In the genomic region with DNA sequence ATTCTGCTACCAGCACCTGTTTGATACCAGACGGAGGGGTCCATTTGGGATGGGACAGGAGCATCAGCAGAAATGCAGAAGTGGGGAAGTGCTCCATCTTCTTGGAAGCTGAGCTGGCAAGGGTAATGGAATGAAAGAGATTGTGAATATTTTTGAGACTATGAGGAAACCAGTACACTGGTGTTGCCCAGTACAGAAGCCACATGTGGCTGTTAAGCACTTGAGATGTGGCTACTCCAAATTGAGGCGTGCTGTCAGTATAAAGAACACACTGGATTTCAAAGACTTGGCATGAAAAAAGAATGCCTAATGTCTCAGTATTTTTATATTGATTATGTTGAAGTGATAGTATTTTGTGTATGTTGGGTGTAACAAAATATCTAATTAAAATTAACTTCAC, we compare ENCODE assay signal across 22 cellular contexts.
"Had no signal": no experiment of that assay in that cellular context is flagged by ENCODE, and none has a peak within 500 bp of the region (broad histone marks: within the 10 kb centered on the region; RNA-seq: fewer than 3 reads in every experiment).

No MANE protein-coding gene starts in this region.

- H3K9me3 ChIP-seq: adrenal gland, Peyer's patch, SJCRH30, SK-N-SH had no signal

- H3K27me3 ChIP-seq: adrenal gland, Peyer's patch, SJCRH30 had no signal

- H3K27ac Mint-ChIP-seq: activated CD4-positive, alpha-beta T cell treated with anti-CD3 and anti-CD28 coated beads for 36 hours; activated naive CD4-positive, alpha-beta T cell treated with anti-CD3 and anti-CD28 coated beads for 36 hours; activated naive CD8-positive, alpha-beta T cell; activated T-helper 17 cell treated with anti-CD3 and anti-CD28 coated beads, Interleukin-2, amount 50 U/mL, for 72 hours had no signal

- H3K27me3 Mint-ChIP-seq: activated CD4-positive, alpha-beta memory T cell treated with anti-CD3 and anti-CD28 coated beads, Interleukin-2, amount 10 ng/mL, durations not matched to agents 7 days and 5 days; activated CD4-positive, alpha-beta T cell treated with anti-CD3 and anti-CD28 coated beads for 36 hours; activated naive CD8-positive, alpha-beta T cell; activated T-helper 17 cell treated with anti-CD3 and anti-CD28 coated beads, Interleukin-2, amount 50 U/mL, for 72 hours had no signal

- H3K4me1 Mint-ChIP-seq: activated CD4-positive, alpha-beta T cell treated with anti-CD3 and anti-CD28 coated beads for 36 hours; activated T-helper 17 cell treated with anti-CD3 and anti-CD28 coated beads, Interleukin-2, amount 50 U/mL, for 72 hours had no signal

- H3K27ac ChIP-seq: SJCRH30, VCaP had no signal

- DNase-seq: activated CD4-positive, alpha-beta memory T cell treated with anti-CD3 and anti-CD28 coated beads, Interleukin-2, amount 10 ng/mL, durations not matched to agents 7 days and 5 days; activated CD4-positive, alpha-beta T cell treated with anti-CD3 and anti-CD28 coated beads for 36 hours; activated CD4-positive, alpha-beta T cell treated with anti-CD3 and anti-CD28 coated beads, Interleukin-2, amount 50 U/mL, for 1 hour; activated gamma-delta T cell; activated naive CD4-positive, alpha-beta T cell treated with anti-CD3 and anti-CD28 coated beads for 36 hours; activated T-cell treated with anti-CD3 and anti-CD28 coated beads for 4 hours; activated T-cell treated with anti-CD3 and anti-CD28 coated beads, Interleukin-2, amount 50 U/mL, for 48 hours; adrenal gland; anterior cingulate cortex; NCI-H1105 treated with DMSO at 0.1 percent for 48 hours; NCI-H1436 treated with DMSO at 0.1 percent for 48 hours; NCI-H187; NCI-H2081; NCI-H510A treated with DMSO at 0.1 percent for 48 hours; NCI-H69; Peyer's patch; SJCRH30; SK-N-SH; T-helper 1 cell had no signal

- H3K4me3 Mint-ChIP-seq: activated CD4-positive, alpha-beta memory T cell treated with anti-CD3 and anti-CD28 coated beads, Interleukin-2, amount 10 ng/mL, durations not matched to agents 7 days and 5 days; activated CD4-positive, alpha-beta T cell treated with anti-CD3 and anti-CD28 coated beads for 36 hours; activated naive CD4-positive, alpha-beta T cell treated with anti-CD3 and anti-CD28 coated beads for 36 hours; activated naive CD8-positive, alpha-beta T cell; activated T-helper 17 cell treated with anti-CD3 and anti-CD28 coated beads, Interleukin-2, amount 50 U/mL, for 72 hours had no signal

- H3K4me3 ChIP-seq: adrenal gland, Peyer's patch, SJCRH30 had no signal

- H3K9ac ChIP-seq: SK-N-SH had no signal

- H3K4me2 ChIP-seq: SK-N-SH had no signal

- H3K9me3 Mint-ChIP-seq: activated CD4-positive, alpha-beta memory T cell treated with anti-CD3 and anti-CD28 coated beads, Interleukin-2, amount 10 ng/mL, durations not matched to agents 7 days and 5 days; activated naive CD4-positive, alpha-beta T cell treated with anti-CD3 and anti-CD28 coated beads for 36 hours; activated T-helper 17 cell treated with anti-CD3 and anti-CD28 coated beads, Interleukin-2, amount 50 U/mL, for 72 hours had no signal

- ATAC-seq: activated CD4-positive, alpha-beta T cell treated with anti-CD3 and anti-CD28 coated beads for 36 hours; activated T-helper 17 cell treated with anti-CD3 and anti-CD28 coated beads, Interleukin-2, amount 50 U/mL, for 72 hours had no signal
